ENCODE assay signal across 15 cellular contexts in the genomic region with DNA sequence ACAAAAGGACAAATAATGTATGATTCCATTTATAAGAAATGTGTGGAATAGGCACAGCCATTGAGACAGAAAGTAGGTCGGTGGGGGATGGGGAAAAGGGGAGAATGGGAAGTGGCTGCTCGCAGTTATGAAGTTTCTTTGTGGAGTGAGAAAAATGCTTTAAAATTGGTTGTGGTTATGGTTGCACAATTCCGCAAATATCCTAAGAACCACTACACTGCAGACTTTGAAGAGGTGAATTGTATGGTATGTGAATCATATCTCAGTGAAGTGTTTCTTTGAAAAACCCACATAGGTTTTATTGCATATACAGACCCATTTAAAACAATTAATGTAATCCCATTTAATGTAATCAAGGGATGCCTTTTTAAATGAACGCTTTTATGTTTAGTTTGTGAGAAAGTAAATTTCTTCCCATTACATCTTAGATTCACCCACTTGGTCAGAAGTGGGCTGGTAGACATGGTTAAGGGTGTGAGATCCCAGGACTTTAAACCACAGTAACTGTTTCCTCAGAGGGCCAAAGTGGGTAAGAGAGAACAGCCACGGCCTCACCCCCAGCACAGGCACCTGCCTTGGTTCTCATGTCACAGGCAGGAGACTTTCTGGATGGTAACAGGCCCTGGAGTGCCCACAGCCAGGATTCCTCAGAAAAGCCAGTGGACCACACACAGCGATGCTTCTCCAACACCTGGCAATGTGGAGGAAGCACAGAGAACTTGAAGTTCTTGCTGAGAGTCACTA.
A peak's percentile ranks its signal among the peaks of the same experiment; 100 is the strongest.
DNase-seq lines count a peak whose midpoint lies in the region; ATAC-seq and TF ChIP-seq lines count a peak whose summit lies in the region.
"Had no signal": no experiment of that assay in that cellular context is flagged by ENCODE, and none has a peak within 500 bp of the region (broad histone marks: within the 10 kb centered on the region; RNA-seq: fewer than 3 reads in every experiment).

No MANE protein-coding gene starts in this region.

- TF ChIP-seq CTCF in NB4 (IDR thresholded peaks at IDR 0.05; ENCODE audit: low read depth, low read length) (no peak), mesothelial cell of epicardium (IDR thresholded peaks at IDR 0.05; ENCODE audit: unreplicated experiment) (no peak), vagina (IDR thresholded peaks at IDR 0.05) (no peak)

- no peaks in the 10 kb centered on the region for H3K4me1 ChIP-seq in vagina
- H3K4me1 ChIP-seq: colonic mucosa, prostate gland had no signal

- H3K27me3 Mint-ChIP-seq in mesothelial cell of epicardium (ENCODE audit: low read depth): no peaks in the 10 kb centered on the region
- H3K27me3 Mint-ChIP-seq: activated B cell treated with CpG ODN at 0.5 μM for 24 hours had no signal

- H3K27me3 ChIP-seq in vagina: no peaks in the 10 kb centered on the region
- H3K27me3 ChIP-seq: colonic mucosa had no signal

- DNase-seq in EH (ENCODE audit: low read depth) (peak; percentile 72), NB4 (ENCODE audit: low read depth) (peak; percentile 88), astrocyte of the hippocampus (ENCODE audit: low read depth, low spot score) (peak; percentile 82), mesothelial cell of epicardium (ENCODE audit: low spot score in 2 of 2, unreplicated experiment in 2 of 2) (no peak), NCI-H1930 (lab: John Stamatoyannopoulos, UW) (no peak), GM19240 (ENCODE audit: insufficient read length, low spot score) (no peak), vagina (ENCODE audit: extremely low spot score in 2 of 2) (no peak)
- DNase-seq: activated B cell treated with CpG ODN at 0.5 μM for 24 hours; CD8-positive, alpha-beta memory T cell; colonic mucosa; head of caudate nucleus; mesendoderm; NCI-H187 had no signal

- ATAC-seq in GM19324 (IDR thresholded peaks at IDR 0.05; ENCODE audit: low FRiP score, unreplicated experiment): no peak

- no peak overlapping the region for H3K27ac ChIP-seq in vagina
- H3K27ac ChIP-seq: colonic mucosa, prostate gland had no signal

- peak overlapping the region; percentile 51 for H3K27ac Mint-ChIP-seq in mesothelial cell of epicardium
- H3K27ac Mint-ChIP-seq: activated B cell treated with CpG ODN at 0.5 μM for 24 hours; CD8-positive, alpha-beta memory T cell had no signal

- H3K36me3 Mint-ChIP-seq in mesothelial cell of epicardium: peaks cover 2% of the 10 kb centered on the region
- H3K36me3 Mint-ChIP-seq: CD8-positive, alpha-beta memory T cell had no signal

- H3K36me3 ChIP-seq in vagina: no peaks in the 10 kb centered on the region
- H3K36me3 ChIP-seq: colonic mucosa, prostate gland had no signal

- TF ChIP-seq POLR2A in NB4 (IDR thresholded peaks at IDR 0.05; ENCODE audit: extremely low read depth, insufficient read length) (no peak), vagina (IDR thresholded peaks at IDR 0.05) (no peak)

- no peaks in the 10 kb centered on the region for H3K9me3 Mint-ChIP-seq in mesothelial cell of epicardium
- H3K9me3 Mint-ChIP-seq: activated B cell treated with CpG ODN at 0.5 μM for 24 hours; CD8-positive, alpha-beta memory T cell had no signal

- H3K4me3 ChIP-seq in NB4 (ENCODE audit: low read depth, low read length) (no peak overlapping the region), vagina (no peak overlapping the region)
- H3K4me3 ChIP-seq: colonic mucosa, prostate gland had no signal

- peaks cover 33% of the 10 kb centered on the region for H3K4me1 Mint-ChIP-seq in mesothelial cell of epicardium
- H3K4me1 Mint-ChIP-seq: activated B cell treated with CpG ODN at 0.5 μM for 24 hours; CD8-positive, alpha-beta memory T cell had no signal

- H3K9me3 ChIP-seq in vagina: no peaks in the 10 kb centered on the region
- H3K9me3 ChIP-seq: colonic mucosa, prostate gland had no signal

- H3K4me3 Mint-ChIP-seq in mesothelial cell of epicardium: no peak overlapping the region
- H3K4me3 Mint-ChIP-seq: activated B cell treated with CpG ODN at 0.5 μM for 24 hours; CD8-positive, alpha-beta memory T cell had no signal

- intact Hi-C loops in vagina (cut with DNase I): no loop called here

Comparison
In these comparisons a context has a peak if more than half of its experiments do, and no peak if none do; other contexts are left out.
1. DNase-seq: peak in EH (single experiment), NB4 (single experiment) and astrocyte of the hippocampus (single experiment); none in mesothelial cell of epicardium (0 of 2), NCI-H1930 (0 of 2), GM19240 (single experiment) and vagina (0 of 2).